In the genomic region with DNA sequence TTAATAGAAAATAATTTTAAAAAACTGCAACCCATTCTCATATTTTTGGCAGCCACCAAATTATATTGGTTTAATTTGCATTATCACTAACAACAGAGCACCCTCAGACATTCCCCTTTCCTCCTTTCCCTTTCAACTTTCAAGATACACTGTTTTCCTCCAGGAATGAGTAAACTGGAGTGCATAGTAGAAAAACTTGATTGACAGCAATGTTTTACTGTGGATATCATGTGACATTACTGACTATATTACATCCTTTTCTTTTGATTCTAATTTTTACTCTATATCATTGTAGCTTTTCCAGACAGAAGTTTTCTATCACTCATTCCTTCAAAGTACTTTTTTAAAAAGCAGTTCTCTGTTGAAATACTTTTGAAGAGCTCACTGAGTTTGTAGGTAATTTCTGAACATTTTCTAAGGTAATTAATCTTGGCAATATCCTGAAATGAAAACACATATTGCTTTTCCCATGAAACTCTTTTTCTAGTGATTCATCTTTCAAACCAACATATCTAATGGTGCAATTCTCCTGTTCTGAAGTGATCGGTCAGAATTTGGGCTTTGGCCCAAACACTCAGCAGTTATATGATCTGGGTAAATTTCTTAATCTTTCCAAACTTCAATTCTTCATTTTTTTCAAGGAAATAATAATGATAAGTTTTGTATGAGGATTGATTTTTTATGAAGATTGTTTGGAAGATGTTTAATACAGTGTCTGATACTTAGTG, we compare ENCODE assay signal across 17 cellular contexts.
A peak's percentile ranks its signal among the peaks of the same experiment; 100 is the strongest.
DNase-seq lines count a peak whose midpoint lies in the region; ATAC-seq and TF ChIP-seq lines count a peak whose summit lies in the region.
"Had no signal": no experiment of that assay in that cellular context is flagged by ENCODE, and none has a peak within 500 bp of the region (broad histone marks: within the 10 kb centered on the region; RNA-seq: fewer than 3 reads in every experiment).

No MANE protein-coding gene starts in this region.

- DNase-seq in LHCN-M2 (ENCODE audit: low read depth) (peak; percentile 67), choroid plexus epithelial cell (ENCODE audit: low read depth) (peak; percentile 68), myocyte (ENCODE audit: low read depth) (peak; percentile 23), RWPE1 (ENCODE audit: low spot score) (no peak), DMS 273 (lab: John Stamatoyannopoulos, UW; ENCODE audit: unreplicated experiment) (no peak)
- DNase-seq: DMS153, KG1, MG63, NCI-H187 treated with DMSO at 0.1 percent for 48 hours, NCI-H2171, NCI-H774, SIG-M5 had no signal

- H3K27me3 ChIP-seq in ACC112 (ENCODE audit: insufficient read depth, low read length): no peaks in the 10 kb centered on the region
- H3K27me3 ChIP-seq: MG63 had no signal

- CTCF ChIA-PET in RWPE1 (lab: Yijun Ruan, JAX): interaction anchor here (0.7 kb wide), 1 partner anchor 444 kb away, joined by 3 read pairs; no protein-coding TSS in a partner anchor

- H3K4me3 ChIP-seq in ACC112 (ENCODE audit: low read depth, low read length): peak overlapping the region; percentile 7; the same call in 1 of the 2 replicates
- no peak overlapping the region for H3K4me3 ChIP-seq in choroid plexus epithelial cell (ENCODE audit: low read depth, low read length)
- H3K4me3 ChIP-seq: GM23338, MG63 had no signal

- peak overlapping the region; percentile 51 for H2AFZ ChIP-seq in ACC112 (ENCODE audit: low read length, unreplicated experiment)
- H2AFZ ChIP-seq: GM23338 had no signal

- H3K36me3 ChIP-seq in ACC112 (ENCODE audit: insufficient read depth, low read length): no peaks in the 10 kb centered on the region
- H3K36me3 ChIP-seq: MG63 had no signal

- H3K27ac ChIP-seq in ACC112 (ENCODE audit: low read depth, low read length): peak overlapping the region; percentile 83
- no peak overlapping the region for H3K27ac ChIP-seq in RWPE1
- H3K27ac ChIP-seq: C4-2B had no signal

- no peak for TF ChIP-seq CTCF in choroid plexus epithelial cell (conservative IDR thresholded peaks at IDR 0.05; ENCODE audit: low read depth, low read length)
- TF ChIP-seq CTCF in RWPE1 (conservative IDR thresholded peaks at IDR 0.05; ENCODE audit: low read depth): no peak

- no peak for TF ChIP-seq POLR2A in GM18505 (IDR thresholded peaks at IDR 0.05; ENCODE audit: borderline replicate concordance, extremely low read depth, insufficient read depth, insufficient read length)

- no peaks in the 10 kb centered on the region for H3K79me2 ChIP-seq in ACC112 (ENCODE audit: control insufficient read depth, insufficient read depth, low read length, unreplicated experiment)

- ATAC-seq in GM18505 (IDR thresholded peaks at IDR 0.05; ENCODE audit: unreplicated experiment): no peak
- ATAC-seq in GM21360 (IDR thresholded peaks at IDR 0.05; ENCODE audit: unreplicated experiment): no peak
- ATAC-seq: GM23338 had no signal

- POLR2A ChIA-PET in RWPE1 (lab: Yijun Ruan, JAX; ENCODE audit: low non-redundant PET): no interaction called here

- H3K4me1 ChIP-seq in ACC112 (ENCODE audit: control insufficient read depth, insufficient read depth, low read length, unreplicated experiment): peaks cover 18% of the 10 kb centered on the region

Comparison
In these comparisons a context has a peak if more than half of its experiments do, and no peak if none do; other contexts are left out.
1. DNase-seq: peak in LHCN-M2 (single experiment), choroid plexus epithelial cell (single experiment) and myocyte (single experiment); none in RWPE1 (single experiment) and DMS 273 (single experiment).